In the genomic region with DNA sequence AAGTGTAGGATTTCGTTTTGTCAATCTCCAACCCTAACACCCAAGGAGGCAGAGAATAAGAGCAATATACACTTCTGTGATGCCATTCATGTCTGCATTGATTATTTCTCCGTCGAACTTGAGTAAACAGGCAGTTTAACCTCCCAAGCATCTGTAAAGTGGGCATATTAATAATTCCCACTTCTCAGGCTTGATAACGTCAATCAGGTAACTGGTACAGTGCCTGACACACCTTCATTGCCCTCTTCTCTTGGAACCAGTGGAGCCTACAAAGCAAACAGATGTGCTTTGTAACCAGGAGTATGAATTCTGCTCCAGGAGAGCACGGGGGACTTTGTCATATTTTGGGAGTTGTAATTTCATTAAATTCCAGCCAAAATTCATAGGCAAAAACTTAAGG, we compare ENCODE assay signal across 8 cellular contexts. TPM values are rescaled to one million over a fixed set of nuclear protein-coding genes. Genes with fewer than 3 reads are reported as not detected.
DNase-seq lines count a peak whose midpoint lies in the region; ATAC-seq, FAIRE-seq and TF ChIP-seq lines count a peak whose summit lies in the region.

No MANE protein-coding gene starts in this region.

- 46% methylated on average over 5 of the region's 5 CpGs for WGBS in suprapubic skin

- no peaks in the 10 kb centered on the region for H3K36me3 ChIP-seq in kidney epithelial cell (ENCODE audit: control insufficient read depth, insufficient read depth, low read length)
- H3K36me3 ChIP-seq in suprapubic skin: no peaks in the 10 kb centered on the region

- H3K9me3 ChIP-seq in suprapubic skin: no peaks in the 10 kb centered on the region

- H3K27me3 ChIP-seq in kidney epithelial cell (ENCODE audit: control insufficient read depth, insufficient read depth, low read length) (no peaks in the 10 kb centered on the region), suprapubic skin (no peaks in the 10 kb centered on the region)

- no peaks in the 10 kb centered on the region for H3K9me3 Mint-ChIP-seq in activated T-cell treated with anti-CD3 and anti-CD28 coated beads, Interleukin-2, amount 50 U/mL, for 4 hours
- H3K9me3 Mint-ChIP-seq in activated naive CD8-positive, alpha-beta T cell (ENCODE audit: low read depth): no peaks in the 10 kb centered on the region

- no peak for FAIRE-seq in RCC 7860 (lab: Jason Lieb, UNC)

- no peaks in the 10 kb centered on the region for H3K36me3 Mint-ChIP-seq in activated T-cell treated with anti-CD3 and anti-CD28 coated beads, Interleukin-2, amount 50 U/mL, for 4 hours (ENCODE audit: insufficient read depth)
- no peaks in the 10 kb centered on the region for H3K36me3 Mint-ChIP-seq in activated naive CD8-positive, alpha-beta T cell

- H3K4me1 ChIP-seq in suprapubic skin: peaks cover 6% of the 10 kb centered on the region

- no peak for TF ChIP-seq CTCF in kidney epithelial cell (IDR thresholded peaks at IDR 0.05; ENCODE audit: insufficient read depth, low read length, poor library complexity, severe bottlenecking)
- no peak for TF ChIP-seq CTCF in suprapubic skin (IDR thresholded peaks at IDR 0.05)

- H3K27ac Mint-ChIP-seq in activated naive CD8-positive, alpha-beta T cell: no peak overlapping the region

- peaks cover 7% of the 10 kb centered on the region for H3K4me1 Mint-ChIP-seq in activated T-cell treated with anti-CD3 and anti-CD28 coated beads, Interleukin-2, amount 50 U/mL, for 4 hours (ENCODE audit: low read depth)
- H3K4me1 Mint-ChIP-seq in activated naive CD8-positive, alpha-beta T cell (ENCODE audit: low read depth): peaks cover 10% of the 10 kb centered on the region

- no peak for TF ChIP-seq POLR2A in suprapubic skin (IDR thresholded peaks at IDR 0.05)

- no peaks in the 10 kb centered on the region for H3K27me3 Mint-ChIP-seq in activated T-cell treated with anti-CD3 and anti-CD28 coated beads, Interleukin-2, amount 50 U/mL, for 4 hours (ENCODE audit: low read depth)
- H3K27me3 Mint-ChIP-seq in activated naive CD8-positive, alpha-beta T cell: no peaks in the 10 kb centered on the region

- ATAC-seq in activated T-cell treated with anti-CD3 and anti-CD28 coated beads, Interleukin-2, amount 50 U/mL, for 4 hours: no peak
- no peak for ATAC-seq in GM21447 (IDR thresholded peaks at IDR 0.05; ENCODE audit: unreplicated experiment)

- H3K27ac ChIP-seq in suprapubic skin: no peak overlapping the region

- no peak for TF ChIP-seq EP300 in suprapubic skin (IDR thresholded peaks at IDR 0.05)

- peak overlapping the region; percentile 82 for H3K4me3 Mint-ChIP-seq in activated T-cell treated with anti-CD3 and anti-CD28 coated beads, Interleukin-2, amount 50 U/mL, for 4 hours
- H3K4me3 Mint-ChIP-seq in activated naive CD8-positive, alpha-beta T cell: peak overlapping the region; percentile 89

- H3K4me3 ChIP-seq in kidney epithelial cell (ENCODE audit: low read depth, low read length): peak overlapping the region; percentile 15
- H3K4me3 ChIP-seq in suprapubic skin: peak overlapping the region; percentile 41

- DNase-seq in activated T-cell treated with anti-CD3 and anti-CD28 coated beads, Interleukin-2, amount 50 U/mL, for 4 hours: no peak
- no peak for DNase-seq in activated T-cell treated with anti-CD3 and anti-CD28 coated beads, Interleukin-2, amount 50 U/mL, for 1 hour
- DNase-seq in kidney epithelial cell (ENCODE audit: low read depth) (no peak), suprapubic skin (ENCODE audit: low spot score in 2 of 2) (no peak), RCC 7860 (ENCODE audit: low spot score) (no peak)
- no peak for DNase-seq in activated CD4-positive, CD25-positive, alpha-beta regulatory T cell (lab: John Stamatoyannopoulos, UW)

RNA-seq across cellular contexts. Expression of a gene that starts 32.5 kb away (rescaled TPM):
- total RNA-seq in activated T-cell treated with anti-CD3 and anti-CD28 coated beads, Interleukin-2, amount 50 U/mL, for 4 hours: 1 to 10 TPM; 2.6 to 3.4 (median 2.7) TPM
- total RNA-seq in kidney epithelial cell (12.3 and 17.3 TPM in 2 replicates), suprapubic skin (10 to 100 TPM in 3 of 4 donors, 1 to 10 TPM in 1; 6.5 to 24.1 (median 10.5) TPM)
